ENCODE assay signal across 8 cellular contexts in genomic region chr17:7833011-7833794, GRCh38. TPM values are rescaled to one million over a fixed set of nuclear protein-coding genes. Genes with fewer than 3 reads are reported as not detected.
DNase-seq lines count a peak whose midpoint lies in the region; ATAC-seq and TF ChIP-seq lines count a peak whose summit lies in the region.

No MANE protein-coding gene starts in this region.

- TF ChIP-seq CTCF in astrocyte of the cerebellum (IDR thresholded peaks at IDR 0.05; ENCODE audit: low read depth, low read length, missing control alignments) (no peak), liver (IDR thresholded peaks at IDR 0.05; ENCODE audit: low read depth, low read length, missing input control) (no peak), thoracic aorta (IDR thresholded peaks at IDR 0.05) (no peak), thyroid gland (IDR thresholded peaks at IDR 0.05) (no peak)

- H3K4me1 ChIP-seq in liver (ENCODE audit: control insufficient read depth in 4 of 4, insufficient read depth in 4 of 4, low read length in 3 of 4) (peaks cover 7 to 38% (median 27%) of the 10 kb centered on the region in 4 donors), thoracic aorta (ENCODE audit: control insufficient read depth in 1 of 2, low read depth in 2 of 2) (peaks cover 17 to 19% of the 10 kb centered on the region in 2 donors), thyroid gland (peaks cover 20 to 23% of the 10 kb centered on the region in 2 donors)

- H3K27ac ChIP-seq in liver (ENCODE audit: low read depth in 1 of 2, low read length in 2 of 2) (no peak overlapping the region), thoracic aorta (peak overlapping the region in 1 of 2 donors; percentile 95), thyroid gland (no peak overlapping the region)

- intact Hi-C loops in thyroid gland (cut with DNase I), result no loop called here

- peak overlapping the region; percentile 93 for H3K4me3 Mint-ChIP-seq in activated T-cell treated with anti-CD3 and anti-CD28 coated beads, Interleukin-2, amount 50 U/mL, for 4 hours

- H3K36me3 ChIP-seq in liver (ENCODE audit: control insufficient read depth in 4 of 4, insufficient read depth in 3 of 4, low read depth in 1 of 4, low read length in 3 of 4), result no peaks in the 10 kb centered on the region
- H3K36me3 ChIP-seq in thoracic aorta, result no peaks in the 10 kb centered on the region
- H3K36me3 ChIP-seq in thyroid gland, result no peaks in the 10 kb centered on the region

- in situ Hi-C loops in astrocyte of the cerebellum (cut with HindIII; ENCODE audit: low sequenced_read_pairs), result no loop called here

- no peaks in the 10 kb centered on the region for H3K9me3 Mint-ChIP-seq in activated T-cell treated with anti-CD3 and anti-CD28 coated beads, Interleukin-2, amount 50 U/mL, for 4 hours

- WGBS in liver, result 52% methylated on average over 19 of the region's 19 CpGs
- WGBS in thyroid gland, 2 donors, result 42 to 44% methylated on average over 19 of the region's 19 CpGs

- DNase-seq in activated T-cell treated with anti-CD3 and anti-CD28 coated beads, Interleukin-2, amount 50 U/mL, for 4 hours, result no peak
- DNase-seq in activated T-cell treated with anti-CD3 and anti-CD28 coated beads for 4 hours (no peak), astrocyte of the cerebellum (ENCODE audit: low read depth) (no peak), thoracic aorta (ENCODE audit: low spot score) (no peak), NCI-H510A (lab: John Stamatoyannopoulos, UW) (no peak), thyroid gland (no peak)

- no peaks in the 10 kb centered on the region for H3K27me3 ChIP-seq in liver (ENCODE audit: control insufficient read depth in 4 of 4, insufficient read depth in 4 of 4, low read length in 3 of 4)
- no peaks in the 10 kb centered on the region for H3K27me3 ChIP-seq in thoracic aorta (replicated peaks; ENCODE audit: insufficient read depth)
- no peaks in the 10 kb centered on the region for H3K27me3 ChIP-seq in thyroid gland

- H3K27me3 Mint-ChIP-seq in activated T-cell treated with anti-CD3 and anti-CD28 coated beads, Interleukin-2, amount 50 U/mL, for 4 hours (ENCODE audit: low read depth), result peaks cover 6% of the 10 kb centered on the region

- no peak overlapping the region for H3K9ac ChIP-seq in liver (ENCODE audit: low read depth in 1 of 2, low read length in 2 of 2)

- peak in 1 of 2 donors; percentile 25 for TF ChIP-seq POLR2A in thyroid gland (IDR thresholded peaks at IDR 0.05)

- H3K9me3 ChIP-seq in liver (ENCODE audit: control insufficient read depth in 4 of 4, low read length in 3 of 4) (no peaks in the 10 kb centered on the region), thoracic aorta (no peaks in the 10 kb centered on the region), thyroid gland (no peaks in the 10 kb centered on the region)

- H3K4me1 Mint-ChIP-seq in activated T-cell treated with anti-CD3 and anti-CD28 coated beads, Interleukin-2, amount 50 U/mL, for 4 hours (ENCODE audit: low read depth), result peaks cover 26% of the 10 kb centered on the region

- ATAC-seq in activated T-cell treated with anti-CD3 and anti-CD28 coated beads, Interleukin-2, amount 50 U/mL, for 4 hours, result no peak
- ATAC-seq in thoracic aorta (ENCODE audit: insufficient number of reproducible peaks, low FRiP score, low read depth) (no peak), HG03159 (IDR thresholded peaks at IDR 0.05; ENCODE audit: unreplicated experiment) (no peak)

- no peaks in the 10 kb centered on the region for H3K36me3 Mint-ChIP-seq in activated T-cell treated with anti-CD3 and anti-CD28 coated beads, Interleukin-2, amount 50 U/mL, for 4 hours (ENCODE audit: insufficient read depth)

- TF ChIP-seq RAD21 in liver (IDR thresholded peaks at IDR 0.05), result no peak

- peak overlapping the region; percentile 74 for H3K4me3 ChIP-seq in astrocyte of the cerebellum (ENCODE audit: low read depth, low read length)
- peak overlapping the region in 1 of 3 donors; percentile 59 for H3K4me3 ChIP-seq in liver (ENCODE audit: low read depth in 1 of 3, low read length in 3 of 3)
- H3K4me3 ChIP-seq in thoracic aorta, result peak overlapping the region; percentile 80
- H3K4me3 ChIP-seq in thyroid gland (replicated peaks in 1 of 3), result peak overlapping the region in 1 of 3 donors; percentile 84

TF ChIP-seq in liver, 16 proteins besides CTCF, POLR2A, EP300 and RAD21:
- no peak for TF ChIP-seq JUND (IDR thresholded peaks at IDR 0.05)
- peak; percentile 80 for TF ChIP-seq SP1 (IDR thresholded peaks at IDR 0.05)
- TF ChIP-seq ATF3 (IDR thresholded peaks at IDR 0.05), result no peak
- no peak for TF ChIP-seq YY1 (IDR thresholded peaks at IDR 0.05)
- TF ChIP-seq, protein P1, sequence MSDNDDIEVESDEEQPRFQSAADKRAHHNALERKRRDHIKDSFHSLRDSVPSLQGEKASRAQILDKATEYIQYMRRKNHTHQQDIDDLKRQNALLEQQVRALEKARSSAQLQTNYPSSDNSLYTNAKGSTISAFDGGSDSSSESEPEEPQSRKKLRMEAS (IDR thresholded peaks at IDR 0.05), result no peak
- TF ChIP-seq NR2F2 (IDR thresholded peaks at IDR 0.05), result peak; percentile 29
- peak; percentile 73 to 91 for TF ChIP-seq HNF4A (conservative IDR thresholded peaks at IDR 0.05)
- no peak for TF ChIP-seq FOXA1 (IDR thresholded peaks at IDR 0.05)
- TF ChIP-seq HNF4G (IDR thresholded peaks at IDR 0.05), result peak; percentile 56
- TF ChIP-seq RXRA (IDR thresholded peaks at IDR 0.05), result peak in 1 of 2 donors; percentile 29
- TF ChIP-seq TAF1 (conservative IDR thresholded peaks at IDR 0.05), result no peak

RNA-seq across cellular contexts. Expression of gene KDM6B, which starts 0.8 kb away (rescaled TPM):
- 100 to 1,000 TPM; 187 to 226 (median 206) TPM for total RNA-seq in activated T-cell treated with anti-CD3 and anti-CD28 coated beads, Interleukin-2, amount 50 U/mL, for 4 hours
- 10 to 100 TPM in 1 of 2 donors, 1 to 10 TPM in 1; 3.5 to 11.5 TPM for total RNA-seq in liver
- 1 to 10 TPM; 2.5 to 3.2 TPM for polyA plus RNA-seq in liver
- total RNA-seq in thoracic aorta, result 10 to 100 TPM in 1 of 2 donors, 1 to 10 TPM in 1; 9.5 to 35.8 TPM
- 10 to 100 TPM in 2 of 4 donors, 1 to 10 TPM in 2; 4.8 to 14.4 (median 10.4) TPM for total RNA-seq in thyroid gland

RNA-seq across cellular contexts. Expression of gene TMEM88, which starts 21.7 kb away (rescaled TPM):
- total RNA-seq in activated T-cell treated with anti-CD3 and anti-CD28 coated beads, Interleukin-2, amount 50 U/mL, for 4 hours, result 10 to 100 TPM in 1 of 3 donors, 1 to 10 TPM in 2; 8.9 to 11.1 (median 9.9) TPM
- 1 to 10 TPM in 1 of 2 donors, under 1 TPM in 1; 0.65 to 4.0 TPM for total RNA-seq in liver
- 1 to 10 TPM; 3.3 to 4.6 TPM for polyA plus RNA-seq in liver
- 10 to 100 TPM in 1 of 2 donors, 1 to 10 TPM in 1; 4.1 to 21.9 TPM for total RNA-seq in thoracic aorta
- 10 to 100 TPM; 12.3 to 39.5 (median 18.4) TPM for total RNA-seq in thyroid gland

RNA-seq across cellular contexts. Expression of gene NAA38, which starts 24.2 kb away (rescaled TPM):
- total RNA-seq in activated T-cell treated with anti-CD3 and anti-CD28 coated beads, Interleukin-2, amount 50 U/mL, for 4 hours, result 10 to 100 TPM; 40.4 to 47.5 (median 41.5) TPM
- total RNA-seq in liver (10 to 100 TPM; 24.3 to 72.0 TPM), thoracic aorta (10 to 100 TPM; 49.5 to 62.7 TPM), thyroid gland (100 to 1,000 TPM in 2 of 4 donors, 10 to 100 TPM in 2; 24.6 to 180 (median 79.6) TPM)
- 100 to 1,000 TPM in 1 of 2 donors, 10 to 100 TPM in 1; 41.6 to 118 TPM for polyA plus RNA-seq in liver

RNA-seq across cellular contexts. Expression of gene CYB5D1, which starts 24.6 kb away (rescaled TPM):
- total RNA-seq in activated T-cell treated with anti-CD3 and anti-CD28 coated beads, Interleukin-2, amount 50 U/mL, for 4 hours, result 10 to 100 TPM; 19.7 to 20.8 (median 20.6) TPM
- total RNA-seq in liver (10 to 100 TPM in 1 of 2 donors, 1 to 10 TPM in 1; 4.4 to 12.0 TPM), thoracic aorta (1 to 10 TPM; 3.8 to 8.9 TPM), thyroid gland (10 to 100 TPM; 14.9 to 29.5 (median 23.5) TPM)
- polyA plus RNA-seq in liver, result 1 to 10 TPM; 2.5 to 8.8 TPM

RNA-seq across cellular contexts. Expression of gene CHD3, which starts 55.4 kb away (rescaled TPM):
- 100 to 1,000 TPM; 117 to 127 (median 123) TPM for total RNA-seq in activated T-cell treated with anti-CD3 and anti-CD28 coated beads, Interleukin-2, amount 50 U/mL, for 4 hours
- total RNA-seq in liver (10 to 100 TPM; 11.0 to 14.4 TPM), thoracic aorta (100 to 1,000 TPM in 1 of 2 donors, 10 to 100 TPM in 1; 80.6 to 171 TPM), thyroid gland (100 to 1,000 TPM in 1 of 4 donors, 10 to 100 TPM in 3; 78.9 to 117 (median 91.4) TPM)
- polyA plus RNA-seq in liver, result 1 to 10 TPM; 1.9 to 3.4 TPM

Comparison
In these comparisons a context has a peak if more than half of its experiments do, and no peak if none do; other contexts are left out.
1. RNA of gene KDM6B, which starts 0.8 kb away (total RNA-seq): 187 to 226 TPM in activated T-cell treated with anti-CD3 and anti-CD28 coated beads, Interleukin-2, amount 50 U/mL, for 4 hours; 9.5 to 35.8 TPM in thoracic aorta, 4.8 to 14.4 TPM in thyroid gland and 3.5 to 11.5 TPM in liver; every median in the first group is over 4 times any median in the second.